ENCODE assay signal across 25 cellular contexts in the genomic region with DNA sequence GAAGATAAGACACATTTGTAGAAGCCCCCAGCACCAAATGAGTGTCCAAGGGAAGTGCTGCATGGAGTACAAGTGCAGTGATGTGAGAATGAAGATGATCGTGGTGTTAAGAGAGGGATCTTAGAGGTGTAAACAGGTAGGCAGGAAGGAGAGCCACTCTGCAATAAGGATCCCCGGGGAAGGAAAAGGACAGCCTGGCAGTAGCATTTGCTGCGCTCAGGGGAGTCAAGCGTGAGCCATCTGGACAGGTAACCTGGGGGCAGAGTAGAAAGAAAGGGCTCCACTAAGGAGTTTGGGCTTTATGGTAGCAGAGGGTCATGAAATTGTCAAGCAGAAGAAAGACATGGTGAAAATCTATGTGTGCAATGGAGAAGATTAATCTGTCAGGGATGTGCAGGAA.
"Had no signal": no experiment of that assay in that cellular context is flagged by ENCODE, and none has a peak within 500 bp of the region (broad histone marks: within the 10 kb centered on the region; RNA-seq: fewer than 3 reads in every experiment).

No MANE protein-coding gene starts in this region.

- H3K9me3 ChIP-seq: left ventricle myocardium inferior, mucosa of descending colon, ovary, right atrium auricular region, right lobe of liver, tibial nerve, uterus had no signal

- H3K27me3 ChIP-seq: ovary, right atrium auricular region, right lobe of liver, tibial nerve, uterus had no signal

- H3K4me1 ChIP-seq: right lobe of liver, uterus had no signal

- H3K27ac Mint-ChIP-seq: memory B cell; natural killer cell; nephron progenitor cell; progenitor cell of endocrine pancreas; stimulated activated memory B cell treated with anti-CD40 and anti-IgM and Interleukin-4, amounts not matched to agents 10 μg/mL and 1 μg/mL and 100 μg/mL, for 72 hours; stimulated activated naive CD8-positive, alpha-beta T cell treated with anti-CD3 and anti-CD28 coated beads, Interleukin-15, amount 100 ng/mL, for 72 hours; type B pancreatic cell had no signal

- ATAC-seq: mucosa of descending colon; natural killer cell; right lobe of liver; stimulated activated memory B cell treated with anti-CD40 and anti-IgM and Interleukin-4, amounts not matched to agents 10 μg/mL and 1 μg/mL and 100 μg/mL, for 72 hours; stimulated activated naive CD8-positive, alpha-beta T cell treated with anti-CD3 and anti-CD28 coated beads, Interleukin-15, amount 100 ng/mL, for 72 hours had no signal

- DNase-seq: islet precursor cell; left ventricle myocardium inferior; midbrain; mucosa of descending colon; natural killer cell; nephron progenitor cell; ovary; right lobe of liver; stimulated activated CD4-positive, alpha-beta T cell treated with anti-CD3 and anti-CD28 coated beads, Interleukin-1b, Interleukin-23, amount 100 ng/mL, for 48 hours; stimulated activated CD4-positive, alpha-beta T cell treated with anti-CD3 and anti-CD28 coated beads, Interleukin-2, amount 100 ng/mL, for 48 hours; stimulated activated CD4-positive, alpha-beta T cell treated with anti-CD3 and anti-CD28 coated beads, Interleukin-4, amount 100 ng/mL, for 4 hours; stimulated activated CD8-positive, alpha-beta memory T cell treated with anti-CD3 and anti-CD28 coated beads, Interleukin-4, amount 100 ng/mL, for 48 hours; stimulated activated naive CD4-positive, alpha-beta T cell treated with Interleukin-2 at 50 U/mL for 16 hours; stimulated activated naive CD8-positive, alpha-beta T cell treated with anti-CD3 and anti-CD28 coated beads, Interleukin-15, amount 100 ng/mL, for 72 hours; substantia nigra; uterus had no signal

- H3K4me3 Mint-ChIP-seq: memory B cell; natural killer cell; nephron progenitor cell; stimulated activated memory B cell treated with anti-CD40 and anti-IgM and Interleukin-4, amounts not matched to agents 10 μg/mL and 1 μg/mL and 100 μg/mL, for 72 hours; stimulated activated naive CD8-positive, alpha-beta T cell treated with anti-CD3 and anti-CD28 coated beads, Interleukin-15, amount 100 ng/mL, for 72 hours; type B pancreatic cell had no signal

- H3K4me3 ChIP-seq: hepatocyte, left ventricle myocardium inferior, lung, mucosa of descending colon, ovary, right atrium auricular region, right lobe of liver, smooth muscle cell, tibial nerve, uterus had no signal

- H3K36me3 Mint-ChIP-seq: memory B cell; natural killer cell; stimulated activated memory B cell treated with anti-CD40 and anti-IgM and Interleukin-4, amounts not matched to agents 10 μg/mL and 1 μg/mL and 100 μg/mL, for 72 hours; type B pancreatic cell had no signal

- H3K27ac ChIP-seq: hepatocyte, left ventricle myocardium inferior, ovary, right atrium auricular region, right lobe of liver, tibial nerve, uterus had no signal

- H3K36me3 ChIP-seq: left ventricle myocardium inferior, ovary, right atrium auricular region, right lobe of liver, tibial nerve, uterus had no signal

- H3K9me3 Mint-ChIP-seq: memory B cell; natural killer cell; nephron progenitor cell; stimulated activated naive CD8-positive, alpha-beta T cell treated with anti-CD3 and anti-CD28 coated beads, Interleukin-15, amount 100 ng/mL, for 72 hours; type B pancreatic cell had no signal

- H3K4me1 Mint-ChIP-seq: memory B cell; natural killer cell; stimulated activated memory B cell treated with anti-CD40 and anti-IgM and Interleukin-4, amounts not matched to agents 10 μg/mL and 1 μg/mL and 100 μg/mL, for 72 hours; stimulated activated naive CD8-positive, alpha-beta T cell treated with anti-CD3 and anti-CD28 coated beads, Interleukin-15, amount 100 ng/mL, for 72 hours had no signal
